In the genomic region with DNA sequence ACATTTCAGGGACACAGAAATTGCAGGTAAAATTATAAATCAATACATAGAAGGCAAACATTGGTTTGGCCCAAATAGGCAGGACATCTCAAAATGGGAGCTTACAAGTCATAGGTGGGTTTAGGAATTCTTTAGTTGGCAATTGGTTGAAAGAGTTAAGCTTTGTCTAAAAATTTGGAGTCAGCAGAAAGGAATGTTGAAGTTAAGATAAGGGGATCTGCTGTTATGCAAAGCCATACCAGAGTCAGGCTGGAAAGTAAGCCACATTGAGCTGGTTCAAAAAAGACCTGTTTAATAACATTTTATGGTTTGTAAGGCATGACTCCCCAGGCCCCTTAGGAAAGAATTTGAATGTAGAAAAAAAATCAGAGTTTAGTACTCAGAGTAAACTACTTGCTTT, we compare ENCODE assay signal across 17 cellular contexts.
DNase-seq lines count a peak whose midpoint lies in the region; ATAC-seq and TF ChIP-seq lines count a peak whose summit lies in the region.
"Had no signal": no experiment of that assay in that cellular context is flagged by ENCODE, and none has a peak within 500 bp of the region (broad histone marks: within the 10 kb centered on the region; RNA-seq: fewer than 3 reads in every experiment).

No MANE protein-coding gene starts in this region.

- H3K4me3 ChIP-seq in cardiac fibroblast (replicated peaks in 1 of 2; ENCODE audit: low read depth in 2 of 2, low read length in 2 of 2): no peak overlapping the region
- H3K4me3 ChIP-seq in WERI-Rb-1 (ENCODE audit: low read depth, low read length): no peak overlapping the region

- no peak for ATAC-seq in GM18502 (IDR thresholded peaks at IDR 0.05; ENCODE audit: poor library complexity, unreplicated experiment)
- ATAC-seq: activated CD8-positive, alpha-beta T cell treated with anti-CD3 and anti-CD28 coated beads for 36 hours; naive thymus-derived CD8-positive, alpha-beta T cell had no signal

- DNase-seq in Daoy (ENCODE audit: low read depth): peak; percentile 21
- peak; percentile 50 for DNase-seq in HT1080 (ENCODE audit: low read depth)
- DNase-seq in cardiac fibroblast (ENCODE audit: low read depth in 2 of 2): peak; percentile 61 to 76
- DNase-seq in mesothelial cell of epicardium (ENCODE audit: low spot score in 2 of 2, unreplicated experiment in 2 of 2): no peak
- DNase-seq in stimulated activated CD4-positive, alpha-beta T cell treated with anti-CD3 and anti-CD28 coated beads, Interleukin-4, amount 100 ng/mL, for 4 hours: no peak
- DNase-seq in WERI-Rb-1: no peak
- no peak for DNase-seq in activated CD4-positive, alpha-beta T cell treated with anti-CD3 and anti-CD28 coated beads for 48 hours
- DNase-seq: activated CD8-positive, alpha-beta T cell treated with anti-CD3 and anti-CD28 coated beads for 36 hours; CD4-positive, alpha-beta memory T cell; effector CD8-positive, alpha-beta T cell; GF-D8; MM.1S; naive thymus-derived CD8-positive, alpha-beta T cell; NCI-H2081 treated with DMSO at 0.1 percent for 48 hours; NCI-H774; stimulated activated naive CD4-positive, alpha-beta T cell had no signal

- peak overlapping the region; percentile 7 for H3K4me3 Mint-ChIP-seq in mesothelial cell of epicardium
- H3K4me3 Mint-ChIP-seq: activated CD8-positive, alpha-beta T cell treated with anti-CD3 and anti-CD28 coated beads for 36 hours; CD4-positive, alpha-beta memory T cell; naive thymus-derived CD8-positive, alpha-beta T cell had no signal

- peaks cover 10% of the 10 kb centered on the region for H3K9me3 Mint-ChIP-seq in mesothelial cell of epicardium

- H3K27me3 ChIP-seq in WERI-Rb-1 (ENCODE audit: insufficient read depth, low read depth, severe bottlenecking): peaks cover 34% of the 10 kb centered on the region

- no peaks in the 10 kb centered on the region for H3K36me3 ChIP-seq in WERI-Rb-1

- TF ChIP-seq CTCF in cardiac fibroblast (IDR thresholded peaks at IDR 0.05; ENCODE audit: low read depth, low read length) (no peak), mesothelial cell of epicardium (IDR thresholded peaks at IDR 0.05; ENCODE audit: unreplicated experiment) (no peak), WERI-Rb-1 (IDR thresholded peaks at IDR 0.05; ENCODE audit: low read depth, low read length) (no peak)

- H3K27ac ChIP-seq in WERI-Rb-1: no peak overlapping the region

- peak overlapping the region; percentile 98 for H3K27ac Mint-ChIP-seq in mesothelial cell of epicardium
- H3K27ac Mint-ChIP-seq: activated CD8-positive, alpha-beta T cell treated with anti-CD3 and anti-CD28 coated beads for 36 hours; naive thymus-derived CD8-positive, alpha-beta T cell had no signal

- H3K27me3 Mint-ChIP-seq in mesothelial cell of epicardium (ENCODE audit: low read depth): no peaks in the 10 kb centered on the region
- H3K27me3 Mint-ChIP-seq: activated CD8-positive, alpha-beta T cell treated with anti-CD3 and anti-CD28 coated beads for 36 hours; CD4-positive, alpha-beta memory T cell; naive thymus-derived CD8-positive, alpha-beta T cell had no signal

- no peaks in the 10 kb centered on the region for H3K36me3 Mint-ChIP-seq in mesothelial cell of epicardium
- H3K36me3 Mint-ChIP-seq: CD4-positive, alpha-beta memory T cell; naive thymus-derived CD8-positive, alpha-beta T cell had no signal

- peaks cover 2% of the 10 kb centered on the region for H3K9me3 ChIP-seq in WERI-Rb-1 (ENCODE audit: severe bottlenecking)

- H3K4me1 Mint-ChIP-seq in mesothelial cell of epicardium: peaks cover 20% of the 10 kb centered on the region
- H3K4me1 Mint-ChIP-seq: CD4-positive, alpha-beta memory T cell; naive thymus-derived CD8-positive, alpha-beta T cell had no signal

Comparison
In these comparisons a context has a peak if more than half of its experiments do, and no peak if none do; other contexts are left out.
1. DNase-seq: peak in Daoy (single experiment), HT1080 (single experiment) and cardiac fibroblast (2 of 2); none in mesothelial cell of epicardium (0 of 2), stimulated activated CD4-positive, alpha-beta T cell treated with anti-CD3 and anti-CD28 coated beads, Interleukin-4, amount 100 ng/mL, for 4 hours (0 of 2), WERI-Rb-1 (single experiment) and activated CD4-positive, alpha-beta T cell treated with anti-CD3 and anti-CD28 coated beads for 48 hours (single experiment).